In genomic region chr16:86587955-86588354, GRCh38 we compare ENCODE assay signal across 1 cellular context.
TF ChIP-seq lines count a peak whose summit lies in the region.
"Not testable (repeated sequence)": the region's sequence is repeated elsewhere in the genome, so short reads cannot be mapped to it uniquely, and the experiment has no call there.

No MANE protein-coding gene starts in this region.

TF ChIP-seq in HepG2, 621 proteins besides CTCF, POLR2A, EP300 and RAD21:
- TF ChIP-seq LCORL (IDR thresholded peaks at IDR 0.05) (0 out of 2 replicates have a peak, but pooled peaks have one; percentile 18), MNT (IDR thresholded peaks at IDR 0.05) (0 out of 2 replicates have a peak, but pooled peaks have one; percentile 21), ZNF282 (IDR thresholded peaks at IDR 0.05; ENCODE audit: partially characterized antibody) (peak; percentile 18), ATF7 (IDR thresholded peaks at IDR 0.05) (peak; percentile 32), CENPT (CRISPR knock-in tag; IDR thresholded peaks at IDR 0.05; ENCODE audit: low read depth) (peak; percentile 52; the same call in 1 of the 2 replicates), CREB1 (IDR thresholded peaks at IDR 0.05) (peak; percentile 96)
- TF ChIP-seq LCORL, ATF7, CREB1 (CRISPR knock-in tag; IDR thresholded peaks at IDR 0.05): not testable (repeated sequence)
- TF ChIP-seq, protein P1, sequence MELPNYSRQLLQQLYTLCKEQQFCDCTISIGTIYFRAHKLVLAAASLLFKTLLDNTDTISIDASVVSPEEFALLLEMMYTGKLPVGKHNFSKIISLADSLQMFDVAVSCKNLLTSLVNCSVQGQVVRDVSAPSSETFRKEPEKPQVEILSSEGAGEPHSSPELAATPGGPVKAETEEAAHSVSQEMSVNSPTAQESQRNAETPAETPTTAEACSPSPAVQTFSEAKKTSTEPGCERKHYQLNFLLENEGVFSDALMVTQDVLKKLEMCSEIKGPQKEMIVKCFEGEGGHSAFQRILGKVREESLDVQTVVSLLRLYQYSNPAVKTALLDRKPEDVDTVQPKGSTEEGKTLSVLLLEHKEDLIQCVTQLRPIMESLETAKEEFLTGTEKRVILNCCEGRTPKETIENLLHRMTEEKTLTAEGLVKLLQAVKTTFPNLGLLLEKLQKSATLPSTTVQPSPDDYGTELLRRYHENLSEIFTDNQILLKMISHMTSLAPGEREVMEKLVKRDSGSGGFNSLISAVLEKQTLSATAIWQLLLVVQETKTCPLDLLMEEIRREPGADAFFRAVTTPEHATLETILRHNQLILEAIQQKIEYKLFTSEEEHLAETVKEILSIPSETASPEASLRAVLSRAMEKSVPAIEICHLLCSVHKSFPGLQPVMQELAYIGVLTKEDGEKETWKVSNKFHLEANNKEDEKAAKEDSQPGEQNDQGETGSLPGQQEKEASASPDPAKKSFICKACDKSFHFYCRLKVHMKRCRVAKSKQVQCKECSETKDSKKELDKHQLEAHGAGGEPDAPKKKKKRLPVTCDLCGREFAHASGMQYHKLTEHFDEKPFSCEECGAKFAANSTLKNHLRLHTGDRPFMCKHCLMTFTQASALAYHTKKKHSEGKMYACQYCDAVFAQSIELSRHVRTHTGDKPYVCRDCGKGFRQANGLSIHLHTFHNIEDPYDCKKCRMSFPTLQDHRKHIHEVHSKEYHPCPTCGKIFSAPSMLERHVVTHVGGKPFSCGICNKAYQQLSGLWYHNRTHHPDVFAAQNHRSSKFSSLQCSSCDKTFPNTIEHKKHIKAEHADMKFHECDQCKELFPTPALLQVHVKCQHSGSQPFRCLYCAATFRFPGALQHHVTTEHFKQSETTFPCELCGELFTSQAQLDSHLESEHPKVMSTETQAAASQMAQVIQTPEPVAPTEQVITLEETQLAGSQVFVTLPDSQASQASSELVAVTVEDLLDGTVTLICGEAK (IDR thresholded peaks at IDR 0.05) = peak; percentile 8; the same call in 1 of the 2 replicates
- TF ChIP-seq, protein P1 (CRISPR knock-in tag; IDR thresholded peaks at IDR 0.05) = not testable (repeated sequence)
TF ChIP-seq in HepG2: peak in this region for 7; not testable (repeated sequence) for 614.
